In the genomic region with DNA sequence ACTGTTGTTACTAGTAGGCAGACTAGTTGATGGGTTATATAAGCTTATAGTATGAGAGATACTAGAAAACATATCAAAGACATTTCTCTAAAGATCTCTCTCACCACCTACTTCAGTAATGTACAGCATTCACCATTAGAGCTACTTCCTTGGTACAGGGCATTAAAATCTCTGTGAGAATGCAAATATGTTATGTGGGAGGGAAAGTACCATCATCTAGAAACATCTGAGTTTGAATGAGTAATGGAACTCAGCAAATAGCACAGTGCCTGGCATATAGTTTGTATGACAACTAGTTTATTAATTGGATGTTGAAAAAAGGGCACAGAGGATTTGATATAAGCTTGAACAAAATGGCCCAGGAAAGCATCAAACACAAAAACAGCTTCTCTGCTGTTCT, we compare ENCODE assay signal across 17 cellular contexts.
DNase-seq lines count a peak whose midpoint lies in the region; ATAC-seq and TF ChIP-seq lines count a peak whose summit lies in the region.
"Had no signal": no experiment of that assay in that cellular context is flagged by ENCODE, and none has a peak within 500 bp of the region (broad histone marks: within the 10 kb centered on the region; RNA-seq: fewer than 3 reads in every experiment).

No MANE protein-coding gene starts in this region.

- no peak overlapping the region for H3K27ac Mint-ChIP-seq in activated T-cell treated with anti-CD3 and anti-CD28 coated beads, Interleukin-2, amount 50 U/mL, for 24 hours
- H3K27ac Mint-ChIP-seq in CD14-positive monocyte (no peak overlapping the region), type B pancreatic cell (no peak overlapping the region)
- H3K27ac Mint-ChIP-seq: T-helper 2 cell treated with Interferon-gamma antibody and Interleukin-4, amounts not matched to agents 5 μg/mL and 100 μg/mL, for 36 hours had no signal

- no peak for DNase-seq in activated T-cell treated with anti-CD3 and anti-CD28 coated beads, Interleukin-2, amount 50 U/mL, for 4 hours
- DNase-seq in activated T-cell treated with anti-CD3 and anti-CD28 coated beads, Interleukin-2, amount 50 U/mL, for 24 hours = no peak
- DNase-seq in CD14-positive monocyte (ENCODE audit: low spot score) (no peak), NCI-H2107 treated with DMSO at 0.1 percent for 48 hours (lab: John Stamatoyannopoulos, UW; ENCODE audit: unreplicated experiment) (no peak), type B pancreatic cell (ENCODE audit: extremely low spot score, unreplicated experiment) (no peak)
- DNase-seq: 8988T, IMR-90, NCI-H1048, NCI-H1436, NCI-H1930, NCI-H2171 treated with DMSO at 0.1 percent for 48 hours, Peyer's patch, SW 1271 had no signal

- H3K4me1 Mint-ChIP-seq in activated T-cell treated with anti-CD3 and anti-CD28 coated beads, Interleukin-2, amount 50 U/mL, for 4 hours (ENCODE audit: low read depth) = peaks cover 2% of the 10 kb centered on the region
- peaks cover 12% of the 10 kb centered on the region for H3K4me1 Mint-ChIP-seq in activated T-cell treated with anti-CD3 and anti-CD28 coated beads, Interleukin-2, amount 50 U/mL, for 24 hours (ENCODE audit: low read depth)
- H3K4me1 Mint-ChIP-seq in CD14-positive monocyte (no peaks in the 10 kb centered on the region), type B pancreatic cell (ENCODE audit: unreplicated experiment) (no peaks in the 10 kb centered on the region)

- intact Hi-C loops in CD14-positive monocyte (cut with micrococcal nuclease) = no loop called here

- no peaks in the 10 kb centered on the region for H3K9me3 Mint-ChIP-seq in activated T-cell treated with anti-CD3 and anti-CD28 coated beads, Interleukin-2, amount 50 U/mL, for 4 hours
- H3K9me3 Mint-ChIP-seq in activated T-cell treated with anti-CD3 and anti-CD28 coated beads, Interleukin-2, amount 50 U/mL, for 24 hours = no peaks in the 10 kb centered on the region
- H3K9me3 Mint-ChIP-seq in CD14-positive monocyte (peaks cover 0 to 2% (median 0%) of the 10 kb centered on the region in 7 donors), type B pancreatic cell (no peaks in the 10 kb centered on the region)
- H3K9me3 Mint-ChIP-seq: T-helper 2 cell treated with Interferon-gamma antibody and Interleukin-4, amounts not matched to agents 5 μg/mL and 100 μg/mL, for 36 hours had no signal

- no peak overlapping the region for H3K4me3 Mint-ChIP-seq in activated T-cell treated with anti-CD3 and anti-CD28 coated beads, Interleukin-2, amount 50 U/mL, for 4 hours
- no peak overlapping the region for H3K4me3 Mint-ChIP-seq in activated T-cell treated with anti-CD3 and anti-CD28 coated beads, Interleukin-2, amount 50 U/mL, for 24 hours
- H3K4me3 Mint-ChIP-seq in CD14-positive monocyte = no peak overlapping the region
- H3K4me3 Mint-ChIP-seq in type B pancreatic cell = no peak overlapping the region
- H3K4me3 Mint-ChIP-seq: T-helper 2 cell treated with Interferon-gamma antibody and Interleukin-4, amounts not matched to agents 5 μg/mL and 100 μg/mL, for 36 hours had no signal

- peak; percentile 52 to 62 for ATAC-seq in activated T-cell treated with anti-CD3 and anti-CD28 coated beads, Interleukin-2, amount 50 U/mL, for 4 hours
- ATAC-seq in GM21529 (IDR thresholded peaks at IDR 0.05; ENCODE audit: unreplicated experiment) (peak; percentile 75), HG03066 (IDR thresholded peaks at IDR 0.05; ENCODE audit: low read depth, unreplicated experiment) (peak; percentile 68), GM18505 (IDR thresholded peaks at IDR 0.05; ENCODE audit: unreplicated experiment) (no peak)

- H3K27me3 Mint-ChIP-seq in activated T-cell treated with anti-CD3 and anti-CD28 coated beads, Interleukin-2, amount 50 U/mL, for 4 hours (ENCODE audit: low read depth) = no peaks in the 10 kb centered on the region
- peaks cover 16% of the 10 kb centered on the region for H3K27me3 Mint-ChIP-seq in activated T-cell treated with anti-CD3 and anti-CD28 coated beads, Interleukin-2, amount 50 U/mL, for 24 hours
- H3K27me3 Mint-ChIP-seq in CD14-positive monocyte (ENCODE audit: low read depth in 3 of 3) (peaks cover 0 to 1% (median 0%) of the 10 kb centered on the region in 3 donors), type B pancreatic cell (no peaks in the 10 kb centered on the region)

- TF ChIP-seq POLR2A in GM18505 (IDR thresholded peaks at IDR 0.05; ENCODE audit: borderline replicate concordance, extremely low read depth, insufficient read depth, insufficient read length) = no peak

- no peak for TF ChIP-seq CTCF in CD14-positive monocyte (IDR thresholded peaks at IDR 0.05)
- no peak for TF ChIP-seq CTCF in type B pancreatic cell (conservative IDR thresholded peaks at IDR 0.05)

- no peaks in the 10 kb centered on the region for H3K36me3 Mint-ChIP-seq in activated T-cell treated with anti-CD3 and anti-CD28 coated beads, Interleukin-2, amount 50 U/mL, for 4 hours (ENCODE audit: insufficient read depth)
- no peaks in the 10 kb centered on the region for H3K36me3 Mint-ChIP-seq in activated T-cell treated with anti-CD3 and anti-CD28 coated beads, Interleukin-2, amount 50 U/mL, for 24 hours (ENCODE audit: low read depth)
- H3K36me3 Mint-ChIP-seq in CD14-positive monocyte (no peaks in the 10 kb centered on the region), type B pancreatic cell (no peaks in the 10 kb centered on the region)
